ENCODE assay signal across 8 cellular contexts in the genomic region with DNA sequence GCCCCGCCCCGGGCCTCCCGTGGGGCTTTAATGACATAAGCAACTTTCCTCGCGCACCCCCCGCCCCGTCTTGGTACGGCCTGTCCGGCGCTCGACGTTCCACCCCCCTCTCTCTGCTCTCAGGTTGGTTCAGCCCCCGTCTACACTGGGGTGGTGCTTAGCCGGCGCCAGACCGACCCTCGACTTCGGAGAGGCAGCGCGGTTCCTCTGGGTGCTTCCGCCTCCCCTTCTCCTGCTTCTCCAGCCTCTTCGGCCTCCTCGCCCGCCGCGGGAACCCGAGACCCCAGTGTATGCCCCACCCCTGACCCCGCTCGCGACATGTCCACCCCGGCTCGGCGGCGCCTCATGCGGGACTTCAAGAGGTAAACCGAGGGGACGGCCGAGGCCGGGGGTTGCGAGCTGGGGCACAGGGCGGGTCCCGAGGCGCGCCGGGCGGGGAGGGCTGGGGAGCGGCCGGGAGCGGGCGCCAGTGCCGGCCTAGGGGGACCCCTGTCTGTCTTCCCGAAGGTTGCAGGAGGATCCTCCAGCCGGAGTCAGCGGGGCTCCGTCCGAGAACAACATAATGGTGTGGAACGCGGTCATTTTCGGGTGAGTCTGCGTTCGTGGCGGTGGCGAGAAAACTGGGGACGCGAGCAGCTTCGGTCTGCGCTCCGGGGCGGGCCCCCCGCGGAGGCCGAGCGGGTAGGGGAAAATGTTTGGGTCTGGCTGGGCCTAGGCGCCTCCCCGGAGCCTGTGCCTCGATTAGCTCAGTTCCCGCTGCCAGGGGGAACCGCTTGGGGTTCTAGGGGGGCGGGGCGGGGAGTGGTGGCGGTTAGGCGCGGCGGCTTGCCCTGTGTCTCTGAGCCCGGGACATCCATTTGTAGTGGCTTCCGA. TPM values are rescaled to one million over a fixed set of nuclear protein-coding genes. Genes with fewer than 3 reads are reported as not detected.
A peak's percentile ranks its signal among the peaks of the same experiment; 100 is the strongest.
DNase-seq lines count a peak whose midpoint lies in the region; ATAC-seq lines count a peak whose summit lies in the region.

A gene (plus strand): TSS at position 170 of the 873 bp plus-strand sequence. CDS start 149 bp downstream, at position 319.

- DNase-seq in COR-L47 (lab: John Stamatoyannopoulos, UW) (peak; percentile 82), HT1080 (ENCODE audit: low read depth) (peak; percentile 85), lung microvascular endothelial cell (ENCODE audit: low read depth in 2 of 2) (peak; percentile 94 to 95)
- DNase-seq in NK-92 treated with Interleukin-12 subunit alpha and Interleukin-12 subunit beta, amount 100 ng/mL, for 24 hours (lab: John Stamatoyannopoulos, UW) = peak; percentile 81
- DNase-seq in activated CD8-positive, alpha-beta memory T cell treated with anti-CD3 and anti-CD28 coated beads for 24 hours = peak; percentile 91
- peak; percentile 79 for DNase-seq in effector CD8-positive, alpha-beta T cell (lab: John Stamatoyannopoulos, UW)
- peak; percentile 73 to 78 (median 74) for DNase-seq in stimulated activated CD4-positive, alpha-beta T cell treated with anti-CD3 and anti-CD28 coated beads, TNF-alpha, amount 100 ng/mL, for 48 hours (ENCODE audit: low read depth in 3 of 3)

- ATAC-seq in GM21360 (IDR thresholded peaks at IDR 0.05; ENCODE audit: unreplicated experiment) = peak; percentile 76

RNA-seq across cellular contexts. Expression of the gene that starts here (rescaled TPM):
- 29.7 and 50.3 TPM in 2 replicates for total RNA-seq in HT1080 (2014; rRNA removed; shearing (Covaris generic))
- 54.9 and 65.5 TPM in 2 replicates for polyA plus RNA-seq in HT1080 (2015; cell fraction: cytosol; rRNA removed)
- 48.9 and 52.3 TPM in 2 replicates for polyA plus RNA-seq in HT1080 (2015; cell fraction: nucleus; rRNA removed)
- total RNA-seq in lung microvascular endothelial cell = 14.6 and 16.3 TPM in 2 replicates

Comparison
In these comparisons a context has a peak if more than half of its experiments do, and no peak if none do; other contexts are left out.
1. Peak in every context shown above with its lines: DNase-seq and ATAC-seq.